1 cellular context compared by ENCODE assay signal in the genomic region with DNA sequence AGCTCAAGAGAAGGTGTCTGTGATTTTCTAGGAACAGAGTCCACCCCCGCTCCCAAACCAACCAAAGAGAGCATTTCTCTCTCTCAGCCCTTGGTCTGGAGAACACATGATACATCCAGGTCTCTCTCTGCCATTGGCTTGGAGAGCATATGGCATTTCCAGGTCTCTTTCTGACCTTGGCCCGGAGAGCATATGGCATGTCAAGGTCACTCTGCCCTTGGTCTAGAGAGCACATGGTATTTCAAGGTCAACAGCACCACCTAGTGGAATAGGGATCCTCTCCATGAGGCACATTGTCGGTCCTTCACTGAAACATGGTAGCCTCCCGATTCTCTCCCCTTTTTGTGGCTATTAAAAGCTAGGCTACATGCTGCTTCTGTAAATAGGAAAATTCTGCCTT.
TF ChIP-seq lines count a peak whose summit lies in the region.

No MANE protein-coding gene starts in this region.

TF ChIP-seq in HepG2, 621 proteins besides CTCF, POLR2A, EP300 and RAD21 (continued from another document and continues in another):
- TF ChIP-seq, protein P1, sequence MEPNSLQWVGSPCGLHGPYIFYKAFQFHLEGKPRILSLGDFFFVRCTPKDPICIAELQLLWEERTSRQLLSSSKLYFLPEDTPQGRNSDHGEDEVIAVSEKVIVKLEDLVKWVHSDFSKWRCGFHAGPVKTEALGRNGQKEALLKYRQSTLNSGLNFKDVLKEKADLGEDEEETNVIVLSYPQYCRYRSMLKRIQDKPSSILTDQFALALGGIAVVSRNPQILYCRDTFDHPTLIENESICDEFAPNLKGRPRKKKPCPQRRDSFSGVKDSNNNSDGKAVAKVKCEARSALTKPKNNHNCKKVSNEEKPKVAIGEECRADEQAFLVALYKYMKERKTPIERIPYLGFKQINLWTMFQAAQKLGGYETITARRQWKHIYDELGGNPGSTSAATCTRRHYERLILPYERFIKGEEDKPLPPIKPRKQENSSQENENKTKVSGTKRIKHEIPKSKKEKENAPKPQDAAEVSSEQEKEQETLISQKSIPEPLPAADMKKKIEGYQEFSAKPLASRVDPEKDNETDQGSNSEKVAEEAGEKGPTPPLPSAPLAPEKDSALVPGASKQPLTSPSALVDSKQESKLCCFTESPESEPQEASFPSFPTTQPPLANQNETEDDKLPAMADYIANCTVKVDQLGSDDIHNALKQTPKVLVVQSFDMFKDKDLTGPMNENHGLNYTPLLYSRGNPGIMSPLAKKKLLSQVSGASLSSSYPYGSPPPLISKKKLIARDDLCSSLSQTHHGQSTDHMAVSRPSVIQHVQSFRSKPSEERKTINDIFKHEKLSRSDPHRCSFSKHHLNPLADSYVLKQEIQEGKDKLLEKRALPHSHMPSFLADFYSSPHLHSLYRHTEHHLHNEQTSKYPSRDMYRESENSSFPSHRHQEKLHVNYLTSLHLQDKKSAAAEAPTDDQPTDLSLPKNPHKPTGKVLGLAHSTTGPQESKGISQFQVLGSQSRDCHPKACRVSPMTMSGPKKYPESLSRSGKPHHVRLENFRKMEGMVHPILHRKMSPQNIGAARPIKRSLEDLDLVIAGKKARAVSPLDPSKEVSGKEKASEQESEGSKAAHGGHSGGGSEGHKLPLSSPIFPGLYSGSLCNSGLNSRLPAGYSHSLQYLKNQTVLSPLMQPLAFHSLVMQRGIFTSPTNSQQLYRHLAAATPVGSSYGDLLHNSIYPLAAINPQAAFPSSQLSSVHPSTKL (CRISPR knock-in tag; IDR thresholded peaks at IDR 0.05), result 0 out of 2 replicates have a peak, but pooled peaks have one; percentile 13
- TF ChIP-seq AKAP8 (CRISPR knock-in tag; IDR thresholded peaks at IDR 0.05), result no peak
- TF ChIP-seq, protein P2, sequence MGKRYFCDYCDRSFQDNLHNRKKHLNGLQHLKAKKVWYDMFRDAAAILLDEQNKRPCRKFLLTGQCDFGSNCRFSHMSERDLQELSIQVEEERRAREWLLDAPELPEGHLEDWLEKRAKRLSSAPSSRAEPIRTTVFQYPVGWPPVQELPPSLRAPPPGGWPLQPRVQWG (CRISPR knock-in tag; IDR thresholded peaks at IDR 0.05; ENCODE audit: borderline replicate concordance, low read depth), result no peak
- TF ChIP-seq, protein P3, sequence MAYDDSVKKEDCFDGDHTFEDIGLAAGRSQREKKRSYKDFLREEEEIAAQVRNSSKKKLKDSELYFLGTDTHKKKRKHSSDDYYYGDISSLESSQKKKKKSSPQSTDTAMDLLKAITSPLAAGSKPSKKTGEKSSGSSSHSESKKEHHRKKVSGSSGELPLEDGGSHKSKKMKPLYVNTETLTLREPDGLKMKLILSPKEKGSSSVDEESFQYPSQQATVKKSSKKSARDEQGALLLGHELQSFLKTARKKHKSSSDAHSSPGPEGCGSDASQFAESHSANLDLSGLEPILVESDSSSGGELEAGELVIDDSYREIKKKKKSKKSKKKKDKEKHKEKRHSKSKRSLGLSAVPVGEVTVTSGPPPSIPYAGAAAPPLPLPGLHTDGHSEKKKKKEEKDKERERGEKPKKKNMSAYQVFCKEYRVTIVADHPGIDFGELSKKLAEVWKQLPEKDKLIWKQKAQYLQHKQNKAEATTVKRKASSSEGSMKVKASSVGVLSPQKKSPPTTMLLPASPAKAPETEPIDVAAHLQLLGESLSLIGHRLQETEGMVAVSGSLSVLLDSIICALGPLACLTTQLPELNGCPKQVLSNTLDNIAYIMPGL (CRISPR knock-in tag; IDR thresholded peaks at IDR 0.05; ENCODE audit: borderline replicate concordance in 1 of 2, low read depth in 1 of 2), result 0 out of 4 replicates have a peak, but pooled peaks of 1 of the 2 experiments have one; percentile 29
- 0 out of 2 replicates have a peak, but pooled peaks have one; percentile 11 for TF ChIP-seq ZNF331 (CRISPR knock-in tag; IDR thresholded peaks at IDR 0.05)
- peak; percentile 21 for TF ChIP-seq TEAD3 (CRISPR knock-in tag; optimal IDR thresholded peaks at IDR 0.05; ENCODE audit: borderline replicate concordance)
- TF ChIP-seq, protein P4, sequence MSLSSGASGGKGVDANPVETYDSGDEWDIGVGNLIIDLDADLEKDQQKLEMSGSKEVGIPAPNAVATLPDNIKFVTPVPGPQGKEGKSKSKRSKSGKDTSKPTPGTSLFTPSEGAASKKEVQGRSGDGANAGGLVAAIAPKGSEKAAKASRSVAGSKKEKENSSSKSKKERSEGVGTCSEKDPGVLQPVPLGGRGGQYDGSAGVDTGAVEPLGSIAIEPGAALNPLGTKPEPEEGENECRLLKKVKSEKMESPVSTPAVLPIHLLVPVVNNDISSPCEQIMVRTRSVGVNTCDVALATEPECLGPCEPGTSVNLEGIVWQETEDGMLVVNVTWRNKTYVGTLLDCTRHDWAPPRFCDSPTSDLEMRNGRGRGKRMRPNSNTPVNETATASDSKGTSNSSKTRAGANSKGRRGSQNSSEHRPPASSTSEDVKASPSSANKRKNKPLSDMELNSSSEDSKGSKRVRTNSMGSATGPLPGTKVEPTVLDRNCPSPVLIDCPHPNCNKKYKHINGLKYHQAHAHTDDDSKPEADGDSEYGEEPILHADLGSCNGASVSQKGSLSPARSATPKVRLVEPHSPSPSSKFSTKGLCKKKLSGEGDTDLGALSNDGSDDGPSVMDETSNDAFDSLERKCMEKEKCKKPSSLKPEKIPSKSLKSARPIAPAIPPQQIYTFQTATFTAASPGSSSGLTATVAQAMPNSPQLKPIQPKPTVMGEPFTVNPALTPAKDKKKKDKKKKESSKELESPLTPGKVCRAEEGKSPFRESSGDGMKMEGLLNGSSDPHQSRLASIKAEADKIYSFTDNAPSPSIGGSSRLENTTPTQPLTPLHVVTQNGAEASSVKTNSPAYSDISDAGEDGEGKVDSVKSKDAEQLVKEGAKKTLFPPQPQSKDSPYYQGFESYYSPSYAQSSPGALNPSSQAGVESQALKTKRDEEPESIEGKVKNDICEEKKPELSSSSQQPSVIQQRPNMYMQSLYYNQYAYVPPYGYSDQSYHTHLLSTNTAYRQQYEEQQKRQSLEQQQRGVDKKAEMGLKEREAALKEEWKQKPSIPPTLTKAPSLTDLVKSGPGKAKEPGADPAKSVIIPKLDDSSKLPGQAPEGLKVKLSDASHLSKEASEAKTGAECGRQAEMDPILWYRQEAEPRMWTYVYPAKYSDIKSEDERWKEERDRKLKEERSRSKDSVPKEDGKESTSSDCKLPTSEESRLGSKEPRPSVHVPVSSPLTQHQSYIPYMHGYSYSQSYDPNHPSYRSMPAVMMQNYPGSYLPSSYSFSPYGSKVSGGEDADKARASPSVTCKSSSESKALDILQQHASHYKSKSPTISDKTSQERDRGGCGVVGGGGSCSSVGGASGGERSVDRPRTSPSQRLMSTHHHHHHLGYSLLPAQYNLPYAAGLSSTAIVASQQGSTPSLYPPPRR (CRISPR knock-in tag; IDR thresholded peaks at IDR 0.05; ENCODE audit: borderline replicate concordance), result no peak
- TF ChIP-seq SAFB2 (CRISPR knock-in tag; IDR thresholded peaks at IDR 0.05; ENCODE audit: borderline replicate concordance, low read depth), result no peak
- TF ChIP-seq, protein P5, sequence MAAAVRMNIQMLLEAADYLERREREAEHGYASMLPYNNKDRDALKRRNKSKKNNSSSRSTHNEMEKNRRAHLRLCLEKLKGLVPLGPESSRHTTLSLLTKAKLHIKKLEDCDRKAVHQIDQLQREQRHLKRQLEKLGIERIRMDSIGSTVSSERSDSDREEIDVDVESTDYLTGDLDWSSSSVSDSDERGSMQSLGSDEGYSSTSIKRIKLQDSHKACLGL (CRISPR knock-in tag; IDR thresholded peaks at IDR 0.05), result no peak
- TF ChIP-seq, protein P6, sequence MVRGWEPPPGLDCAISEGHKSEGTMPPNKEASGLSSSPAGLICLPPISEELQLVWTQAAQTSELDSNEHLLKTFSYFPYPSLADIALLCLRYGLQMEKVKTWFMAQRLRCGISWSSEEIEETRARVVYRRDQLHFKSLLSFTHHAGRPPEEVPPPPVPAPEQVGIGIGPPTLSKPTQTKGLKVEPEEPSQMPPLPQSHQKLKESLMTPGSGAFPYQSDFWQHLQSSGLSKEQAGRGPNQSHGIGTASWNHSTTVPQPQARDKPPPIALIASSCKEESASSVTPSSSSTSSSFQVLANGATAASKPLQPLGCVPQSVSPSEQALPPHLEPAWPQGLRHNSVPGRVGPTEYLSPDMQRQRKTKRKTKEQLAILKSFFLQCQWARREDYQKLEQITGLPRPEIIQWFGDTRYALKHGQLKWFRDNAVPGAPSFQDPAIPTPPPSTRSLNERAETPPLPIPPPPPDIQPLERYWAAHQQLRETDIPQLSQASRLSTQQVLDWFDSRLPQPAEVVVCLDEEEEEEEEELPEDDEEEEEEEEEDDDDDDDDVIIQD (CRISPR knock-in tag; IDR thresholded peaks at IDR 0.05; ENCODE audit: low read depth), result no peak
- peak; percentile 28; the same call in 1 of the 2 replicates for TF ChIP-seq SALL1 (CRISPR knock-in tag; IDR thresholded peaks at IDR 0.05)
- TF ChIP-seq ZBTB20 (CRISPR knock-in tag; IDR thresholded peaks at IDR 0.05; ENCODE audit: borderline replicate concordance, low read depth), result no peak
- TF ChIP-seq ZBTB8A (CRISPR knock-in tag; IDR thresholded peaks at IDR 0.05; ENCODE audit: borderline replicate concordance, low read depth), result no peak
- TF ChIP-seq SRF (IDR thresholded peaks at IDR 0.05; ENCODE audit: low read depth, low read length), result no peak
- no peak for TF ChIP-seq YEATS4 (CRISPR knock-in tag; IDR thresholded peaks at IDR 0.05; ENCODE audit: borderline replicate concordance)
- TF ChIP-seq ZNF510 (CRISPR knock-in tag; IDR thresholded peaks at IDR 0.05; ENCODE audit: low read depth), result no peak
- TF ChIP-seq, protein P7, sequence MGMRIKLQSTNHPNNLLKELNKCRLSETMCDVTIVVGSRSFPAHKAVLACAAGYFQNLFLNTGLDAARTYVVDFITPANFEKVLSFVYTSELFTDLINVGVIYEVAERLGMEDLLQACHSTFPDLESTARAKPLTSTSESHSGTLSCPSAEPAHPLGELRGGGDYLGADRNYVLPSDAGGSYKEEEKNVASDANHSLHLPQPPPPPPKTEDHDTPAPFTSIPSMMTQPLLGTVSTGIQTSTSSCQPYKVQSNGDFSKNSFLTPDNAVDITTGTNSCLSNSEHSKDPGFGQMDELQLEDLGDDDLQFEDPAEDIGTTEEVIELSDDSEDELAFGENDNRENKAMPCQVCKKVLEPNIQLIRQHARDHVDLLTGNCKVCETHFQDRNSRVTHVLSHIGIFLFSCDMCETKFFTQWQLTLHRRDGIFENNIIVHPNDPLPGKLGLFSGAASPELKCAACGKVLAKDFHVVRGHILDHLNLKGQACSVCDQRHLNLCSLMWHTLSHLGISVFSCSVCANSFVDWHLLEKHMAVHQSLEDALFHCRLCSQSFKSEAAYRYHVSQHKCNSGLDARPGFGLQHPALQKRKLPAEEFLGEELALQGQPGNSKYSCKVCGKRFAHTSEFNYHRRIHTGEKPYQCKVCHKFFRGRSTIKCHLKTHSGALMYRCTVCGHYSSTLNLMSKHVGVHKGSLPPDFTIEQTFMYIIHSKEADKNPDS (CRISPR knock-in tag; IDR thresholded peaks at IDR 0.05), result no peak
- no peak for TF ChIP-seq ZNF891 (CRISPR knock-in tag; IDR thresholded peaks at IDR 0.05)
- TF ChIP-seq, protein P8, sequence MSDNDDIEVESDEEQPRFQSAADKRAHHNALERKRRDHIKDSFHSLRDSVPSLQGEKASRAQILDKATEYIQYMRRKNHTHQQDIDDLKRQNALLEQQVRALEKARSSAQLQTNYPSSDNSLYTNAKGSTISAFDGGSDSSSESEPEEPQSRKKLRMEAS (IDR thresholded peaks at IDR 0.05), result peak; percentile 20; the same call in 1 of the 2 replicates
- no peak for TF ChIP-seq CHD4 (IDR thresholded peaks at IDR 0.05; ENCODE audit: borderline replicate concordance, low read length)
- peak; percentile 44; the same call in 1 of the 2 replicates for TF ChIP-seq SMC3 (IDR thresholded peaks at IDR 0.05; ENCODE audit: low read length)
- TF ChIP-seq ZNF878 (CRISPR knock-in tag; IDR thresholded peaks at IDR 0.05), result no peak
- TF ChIP-seq, protein P9, sequence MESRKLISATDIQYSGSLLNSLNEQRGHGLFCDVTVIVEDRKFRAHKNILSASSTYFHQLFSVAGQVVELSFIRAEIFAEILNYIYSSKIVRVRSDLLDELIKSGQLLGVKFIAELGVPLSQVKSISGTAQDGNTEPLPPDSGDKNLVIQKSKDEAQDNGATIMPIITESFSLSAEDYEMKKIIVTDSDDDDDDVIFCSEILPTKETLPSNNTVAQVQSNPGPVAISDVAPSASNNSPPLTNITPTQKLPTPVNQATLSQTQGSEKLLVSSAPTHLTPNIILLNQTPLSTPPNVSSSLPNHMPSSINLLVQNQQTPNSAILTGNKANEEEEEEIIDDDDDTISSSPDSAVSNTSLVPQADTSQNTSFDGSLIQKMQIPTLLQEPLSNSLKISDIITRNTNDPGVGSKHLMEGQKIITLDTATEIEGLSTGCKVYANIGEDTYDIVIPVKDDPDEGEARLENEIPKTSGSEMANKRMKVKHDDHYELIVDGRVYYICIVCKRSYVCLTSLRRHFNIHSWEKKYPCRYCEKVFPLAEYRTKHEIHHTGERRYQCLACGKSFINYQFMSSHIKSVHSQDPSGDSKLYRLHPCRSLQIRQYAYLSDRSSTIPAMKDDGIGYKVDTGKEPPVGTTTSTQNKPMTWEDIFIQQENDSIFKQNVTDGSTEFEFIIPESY (CRISPR knock-in tag; IDR thresholded peaks at IDR 0.05), result no peak
- no peak for TF ChIP-seq SPEN (CRISPR knock-in tag; IDR thresholded peaks at IDR 0.05; ENCODE audit: low read depth)
- peak in 1 of 2 experiments; percentile 36; a peak in 1 of 4 replicates for TF ChIP-seq NR2F1 (CRISPR knock-in tag; IDR thresholded peaks at IDR 0.05)
- no peak for TF ChIP-seq DR1 (CRISPR knock-in tag; IDR thresholded peaks at IDR 0.05)
- TF ChIP-seq SRSF9 (IDR thresholded peaks at IDR 0.05; ENCODE audit: borderline replicate concordance, insufficient read depth, low read depth, low read length, poor library complexity, severe bottlenecking), result no peak
- 0 out of 2 replicates have a peak, but pooled peaks have one; percentile 30 for TF ChIP-seq RXRB (CRISPR knock-in tag; IDR thresholded peaks at IDR 0.05; ENCODE audit: borderline replicate concordance)
- TF ChIP-seq, protein P10, sequence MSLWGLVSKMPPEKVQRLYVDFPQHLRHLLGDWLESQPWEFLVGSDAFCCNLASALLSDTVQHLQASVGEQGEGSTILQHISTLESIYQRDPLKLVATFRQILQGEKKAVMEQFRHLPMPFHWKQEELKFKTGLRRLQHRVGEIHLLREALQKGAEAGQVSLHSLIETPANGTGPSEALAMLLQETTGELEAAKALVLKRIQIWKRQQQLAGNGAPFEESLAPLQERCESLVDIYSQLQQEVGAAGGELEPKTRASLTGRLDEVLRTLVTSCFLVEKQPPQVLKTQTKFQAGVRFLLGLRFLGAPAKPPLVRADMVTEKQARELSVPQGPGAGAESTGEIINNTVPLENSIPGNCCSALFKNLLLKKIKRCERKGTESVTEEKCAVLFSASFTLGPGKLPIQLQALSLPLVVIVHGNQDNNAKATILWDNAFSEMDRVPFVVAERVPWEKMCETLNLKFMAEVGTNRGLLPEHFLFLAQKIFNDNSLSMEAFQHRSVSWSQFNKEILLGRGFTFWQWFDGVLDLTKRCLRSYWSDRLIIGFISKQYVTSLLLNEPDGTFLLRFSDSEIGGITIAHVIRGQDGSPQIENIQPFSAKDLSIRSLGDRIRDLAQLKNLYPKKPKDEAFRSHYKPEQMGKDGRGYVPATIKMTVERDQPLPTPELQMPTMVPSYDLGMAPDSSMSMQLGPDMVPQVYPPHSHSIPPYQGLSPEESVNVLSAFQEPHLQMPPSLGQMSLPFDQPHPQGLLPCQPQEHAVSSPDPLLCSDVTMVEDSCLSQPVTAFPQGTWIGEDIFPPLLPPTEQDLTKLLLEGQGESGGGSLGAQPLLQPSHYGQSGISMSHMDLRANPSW (CRISPR knock-in tag; IDR thresholded peaks at IDR 0.05; ENCODE audit: borderline replicate concordance), result no peak
